ENCODE assay signal across 20 cellular contexts in the genomic region with DNA sequence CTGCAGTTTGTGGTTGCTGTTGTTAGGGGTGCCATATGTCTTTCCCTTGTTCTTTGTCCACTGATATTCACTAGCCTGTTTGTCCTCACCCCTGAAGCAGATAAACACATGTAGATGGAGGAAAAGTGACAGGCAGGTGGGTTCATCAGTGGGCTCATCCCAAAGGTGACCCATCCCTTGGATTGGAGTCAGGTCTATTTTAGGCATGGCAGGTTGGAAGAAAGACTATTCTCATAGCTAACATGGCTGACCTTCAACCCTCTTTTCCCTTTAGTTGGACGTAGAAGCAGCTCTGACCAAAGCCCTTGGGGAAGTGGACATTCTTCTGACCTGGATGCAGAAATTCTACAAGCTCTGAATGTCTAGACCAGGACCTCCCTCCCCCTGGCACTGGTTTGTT. TPM values are rescaled to one million over a fixed set of nuclear protein-coding genes. Genes with fewer than 3 reads are reported as not detected.
"Had no signal": no experiment of that assay in that cellular context is flagged by ENCODE, and none has a peak within 500 bp of the region (broad histone marks: within the 10 kb centered on the region; RNA-seq: fewer than 3 reads in every experiment).

No MANE protein-coding gene starts in this region.

- H3K36me3 ChIP-seq: brain microvascular endothelial cell, heart left ventricle, lower lobe of right lung, thyroid gland had no signal

- ATAC-seq: heart left ventricle, lower lobe of right lung had no signal

- H3K9me3 ChIP-seq: heart left ventricle, lower lobe of right lung, thyroid gland had no signal

- H3K27ac ChIP-seq: brain microvascular endothelial cell, lower lobe of right lung, parathyroid adenoma, thyroid gland had no signal

- H3K4me3 ChIP-seq: heart left ventricle, lower lobe of right lung, thyroid gland had no signal

- H3K4me1 ChIP-seq: lower lobe of right lung, parathyroid adenoma had no signal

- H3K27me3 ChIP-seq: brain microvascular endothelial cell, thyroid gland had no signal

- DNase-seq: activated CD4-positive, alpha-beta T cell treated with anti-CD3 and anti-CD28 coated beads, Interleukin-2, amount 10 ng/mL, durations not matched to agents 7 days and 5 days; activated naive CD4-positive, alpha-beta T cell treated with anti-CD3 and anti-CD28 coated beads, Interleukin-2, amount 50 U/mL, for 16 hours; anterior cingulate cortex; brain microvascular endothelial cell; cortex of kidney; effector CD4-positive, alpha-beta T cell; heart left ventricle; lower lobe of right lung; stimulated activated CD4-positive, alpha-beta T cell treated with anti-CD3 and anti-CD28 coated beads, Interleukin-1b, Interleukin-23, amount 100 ng/mL, for 48 hours; SW 1271; thyroid gland had no signal

RNA-seq across cellular contexts. Expression of a gene that starts 5.5 kb away (rescaled TPM):
- total RNA-seq: activated CD4-positive, alpha-beta T cell treated with anti-CD3 and anti-CD28 coated beads, Interleukin-2, amount 10 ng/mL, durations not matched to agents 7 days and 5 days; heart left ventricle; lower lobe of right lung; mesothelial cell of epicardium; myocyte; renal cortical epithelial cell; thyroid gland; urinary bladder had no signal

RNA-seq across cellular contexts. Expression of a gene that starts 19.0 kb away (rescaled TPM):
- total RNA-seq: mesothelial cell of epicardium, myocyte had no signal

RNA-seq across cellular contexts. Expression of a gene that starts 37.3 kb away (rescaled TPM):
- total RNA-seq: activated CD4-positive, alpha-beta T cell treated with anti-CD3 and anti-CD28 coated beads, Interleukin-2, amount 10 ng/mL, durations not matched to agents 7 days and 5 days; activated CD8-positive, alpha-beta memory T cell treated with anti-CD3 and anti-CD28 coated beads for 36 hours; activated T-helper 2 cell treated with anti-CD3 and anti-CD28 coated beads, Interferon-gamma antibody, Interleukin-2, Interleukin-4, amounts not matched to agents 10 μg/mL and 5 μg/mL and 100 μg/mL, durations not matched to agents 14 hours and 24 hours and 36 hours; fibroblast of lung; frontal cortex; heart left ventricle; lower lobe of right lung; mesothelial cell of epicardium; myocyte; renal cortical epithelial cell; thyroid gland; urinary bladder had no signal

RNA-seq across cellular contexts. Expression of a gene that starts 43.6 kb away (rescaled TPM):
- total RNA-seq: activated CD4-positive, alpha-beta T cell treated with anti-CD3 and anti-CD28 coated beads, Interleukin-2, amount 10 ng/mL, durations not matched to agents 7 days and 5 days; activated T-helper 2 cell treated with anti-CD3 and anti-CD28 coated beads, Interferon-gamma antibody, Interleukin-2, Interleukin-4, amounts not matched to agents 10 μg/mL and 5 μg/mL and 100 μg/mL, durations not matched to agents 14 hours and 24 hours and 36 hours; fibroblast of lung; frontal cortex; mesothelial cell of epicardium; myocyte had no signal
